Comparison of ENCODE assay signal across 1 cellular context in genomic region chr1:159817276-159818041, GRCh38.
TF ChIP-seq lines count a peak whose summit lies in the region.

No MANE protein-coding gene starts in this region.

TF ChIP-seq in K562, 482 proteins besides CTCF, POLR2A, EP300 and RAD21 (continued from another document and continues in another):
- TF ChIP-seq MGA (IDR thresholded peaks at IDR 0.05): 0 out of 2 replicates have a peak, but pooled peaks have one; percentile 24
- TF ChIP-seq EP400 (IDR thresholded peaks at IDR 0.05): peak; percentile 31; the same call in 1 of the 2 replicates
- TF ChIP-seq CTBP1 (IDR thresholded peaks at IDR 0.05; ENCODE audit: borderline replicate concordance): peak; percentile 65
- no peak for TF ChIP-seq CUX1 (CRISPR knock-in tag; IDR thresholded peaks at IDR 0.05)
- TF ChIP-seq ZNF316 (IDR thresholded peaks at IDR 0.05): peak; percentile 97
- peak; percentile 94 for TF ChIP-seq ATF7 (IDR thresholded peaks at IDR 0.05)
- TF ChIP-seq MAX (CRISPR knock-in tag; IDR thresholded peaks at IDR 0.05): no peak
- TF ChIP-seq ZNF23 (CRISPR knock-in tag; IDR thresholded peaks at IDR 0.05): no peak
- TF ChIP-seq TAF9B (IDR thresholded peaks at IDR 0.05; ENCODE audit: partially characterized antibody): peak; percentile 42
- no peak for TF ChIP-seq SP1 (CRISPR knock-in tag; IDR thresholded peaks at IDR 0.05)
- peak; percentile 87 for TF ChIP-seq DPF2 (IDR thresholded peaks at IDR 0.05)
- TF ChIP-seq SOX6 (IDR thresholded peaks at IDR 0.05): peak; percentile 79
- TF ChIP-seq SMARCC2 (IDR thresholded peaks at IDR 0.05; ENCODE audit: low read depth): 0 out of 2 replicates have a peak, but pooled peaks have one; percentile 30
- TF ChIP-seq ELF1 (tag; IDR thresholded peaks at IDR 0.05): no peak
- peak; percentile 88 for TF ChIP-seq ZEB2 (IDR thresholded peaks at IDR 0.05)
- TF ChIP-seq ZNF589 (CRISPR knock-in tag; IDR thresholded peaks at IDR 0.05; ENCODE audit: low read depth): peak; percentile 63; the same call in 1 of the 2 replicates
- no peak for TF ChIP-seq ETV6 (IDR thresholded peaks at IDR 0.05; ENCODE audit: borderline replicate concordance in 1 of 2, low read depth in 2 of 2, low read length in 1 of 2)
- no peak for TF ChIP-seq ETV6 (CRISPR knock-in tag; IDR thresholded peaks at IDR 0.05; ENCODE audit: borderline replicate concordance)
- no peak for TF ChIP-seq TAF15 (IDR thresholded peaks at IDR 0.05; ENCODE audit: low read depth, low read length)
- no peak for TF ChIP-seq MTA1 (IDR thresholded peaks at IDR 0.05; ENCODE audit: borderline replicate concordance)
- peak; percentile 41 to 51; a peak in 1 of 4 replicates for TF ChIP-seq MNT (conservative IDR thresholded peaks at IDR 0.05)
- TF ChIP-seq FOXK2 (conservative IDR thresholded peaks at IDR 0.05 in 1 of 2, IDR thresholded peaks at IDR 0.05 in 1 of 2; ENCODE audit: low read depth in 2 of 2): peak; percentile 56 to 97; a peak in 3 of 4 replicates
- peak; percentile 89 for TF ChIP-seq MAFG (tag; conservative IDR thresholded peaks at IDR 0.05)
- peak; percentile 96 for TF ChIP-seq FOSL1 (tag; conservative IDR thresholded peaks at IDR 0.05)
- TF ChIP-seq NONO (IDR thresholded peaks at IDR 0.05; ENCODE audit: low read depth in 2 of 2, low read length in 1 of 2): no peak
- peak in 1 of 2 experiments; percentile 91; a peak in 2 of 4 replicates for TF ChIP-seq ZNF318 (IDR thresholded peaks at IDR 0.05; ENCODE audit: borderline replicate concordance in 1 of 2, low read depth in 1 of 2)
- peak; percentile 88 for TF ChIP-seq JUN (IDR thresholded peaks at IDR 0.05; ENCODE audit: borderline replicate concordance, low read depth, low read length)
- TF ChIP-seq JUN (CRISPR knock-in tag; IDR thresholded peaks at IDR 0.05; ENCODE audit: borderline replicate concordance): no peak
- no peak for TF ChIP-seq ZNF3 (CRISPR knock-in tag; IDR thresholded peaks at IDR 0.05)
- TF ChIP-seq FOXA3 (CRISPR knock-in tag; conservative IDR thresholded peaks at IDR 0.05 in 1 of 2, IDR thresholded peaks at IDR 0.05 in 1 of 2): peak; percentile 86 to 94
